ENCODE assay signal across 1 cellular context in genomic region chr17:56431736-56432135, GRCh38.
TF ChIP-seq lines count a peak whose summit lies in the region.

No MANE protein-coding gene starts in this region.

TF ChIP-seq in GM23338, 12 proteins besides CTCF, POLR2A, EP300 and RAD21 (continued from another document):
- TF ChIP-seq ZNF462 (CRISPR knock-in tag; IDR thresholded peaks at IDR 0.05) = no peak
TF ChIP-seq in GM23338: peak in this region for 0.
